ENCODE assay signal across 1 cellular context in the genomic region with DNA sequence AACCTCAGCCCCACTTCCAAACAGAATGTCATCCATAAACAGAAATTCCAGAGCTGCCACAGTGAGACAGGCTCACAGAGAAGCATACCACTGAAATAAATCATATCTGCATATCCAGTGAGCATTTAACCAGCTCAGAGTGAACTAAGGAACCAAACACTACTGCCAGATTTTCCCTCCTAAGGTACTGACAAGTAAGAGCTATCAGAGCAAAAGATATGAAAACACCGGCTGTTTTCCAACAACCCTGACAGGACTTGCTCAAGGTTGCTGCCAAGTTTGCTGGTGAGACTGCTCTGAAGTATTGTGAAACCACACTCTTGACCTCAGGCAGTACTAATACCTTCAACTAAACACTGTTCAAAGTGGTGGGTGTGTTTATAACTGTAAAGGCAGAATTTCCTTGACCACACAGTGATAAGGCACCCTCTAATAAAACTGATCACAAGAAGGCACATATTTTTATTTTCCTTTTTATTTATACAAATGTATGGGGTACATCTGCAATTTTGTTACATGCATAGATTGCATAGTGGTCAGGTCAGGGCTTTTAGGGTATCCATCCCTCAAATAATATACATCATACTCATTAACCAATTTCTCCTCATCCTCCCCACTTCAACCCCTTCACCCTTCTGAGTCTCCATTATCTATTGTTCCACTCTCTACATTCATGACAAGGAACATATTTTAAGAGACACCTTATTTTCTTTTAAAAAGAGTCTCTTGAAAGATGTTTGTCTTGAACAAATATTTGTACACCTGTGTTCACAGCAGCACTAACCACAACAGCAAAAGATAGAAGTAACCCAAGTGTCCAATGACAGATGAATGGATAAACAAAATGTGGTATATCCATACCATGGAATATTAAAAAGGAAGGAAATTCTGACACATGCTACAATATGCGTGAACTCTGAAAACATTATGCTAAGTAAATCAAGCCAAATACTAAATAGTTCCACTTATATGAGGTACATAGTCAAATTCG.
TF ChIP-seq lines count a peak whose summit lies in the region.

No MANE protein-coding gene starts in this region.

TF ChIP-seq in HepG2, 621 proteins besides CTCF, POLR2A, EP300 and RAD21 (continued from another document):
- TF ChIP-seq, protein P1, sequence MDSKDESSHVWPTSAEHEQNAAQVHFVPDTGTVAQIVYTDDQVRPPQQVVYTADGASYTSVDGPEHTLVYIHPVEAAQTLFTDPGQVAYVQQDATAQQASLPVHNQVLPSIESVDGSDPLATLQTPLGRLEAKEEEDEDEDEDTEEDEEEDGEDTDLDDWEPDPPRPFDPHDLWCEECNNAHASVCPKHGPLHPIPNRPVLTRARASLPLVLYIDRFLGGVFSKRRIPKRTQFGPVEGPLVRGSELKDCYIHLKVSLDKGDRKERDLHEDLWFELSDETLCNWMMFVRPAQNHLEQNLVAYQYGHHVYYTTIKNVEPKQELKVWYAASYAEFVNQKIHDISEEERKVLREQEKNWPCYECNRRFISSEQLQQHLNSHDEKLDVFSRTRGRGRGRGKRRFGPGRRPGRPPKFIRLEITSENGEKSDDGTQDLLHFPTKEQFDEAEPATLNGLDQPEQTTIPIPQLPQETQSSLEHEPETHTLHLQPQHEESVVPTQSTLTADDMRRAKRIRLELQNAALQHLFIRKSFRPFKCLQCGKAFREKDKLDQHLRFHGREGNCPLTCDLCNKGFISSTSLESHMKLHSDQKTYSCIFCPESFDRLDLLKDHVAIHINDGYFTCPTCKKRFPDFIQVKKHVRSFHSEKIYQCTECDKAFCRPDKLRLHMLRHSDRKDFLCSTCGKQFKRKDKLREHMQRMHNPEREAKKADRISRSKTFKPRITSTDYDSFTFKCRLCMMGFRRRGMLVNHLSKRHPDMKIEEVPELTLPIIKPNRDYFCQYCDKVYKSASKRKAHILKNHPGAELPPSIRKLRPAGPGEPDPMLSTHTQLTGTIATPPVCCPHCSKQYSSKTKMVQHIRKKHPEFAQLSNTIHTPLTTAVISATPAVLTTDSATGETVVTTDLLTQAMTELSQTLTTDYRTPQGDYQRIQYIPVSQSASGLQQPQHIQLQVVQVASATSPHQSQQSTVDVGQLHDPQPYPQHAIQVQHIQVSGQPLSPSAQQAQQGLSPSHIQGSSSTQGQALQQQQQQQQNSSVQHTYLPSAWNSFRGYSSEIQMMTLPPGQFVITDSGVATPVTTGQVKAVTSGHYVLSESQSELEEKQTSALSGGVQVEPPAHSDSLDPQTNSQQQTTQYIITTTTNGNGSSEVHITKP (CRISPR knock-in tag; IDR thresholded peaks at IDR 0.05; ENCODE audit: low read depth) = no peak
- TF ChIP-seq NR2C2 (CRISPR knock-in tag; IDR thresholded peaks at IDR 0.05; ENCODE audit: borderline replicate concordance) = peak; percentile 25; the same call in 1 of the 2 replicates
- peak; percentile 75; the same call in 1 of the 2 replicates for TF ChIP-seq RXRB (CRISPR knock-in tag; IDR thresholded peaks at IDR 0.05; ENCODE audit: borderline replicate concordance)
- no peak for TF ChIP-seq NR0B2 (CRISPR knock-in tag; IDR thresholded peaks at IDR 0.05)
- TF ChIP-seq ZNF460 (CRISPR knock-in tag; IDR thresholded peaks at IDR 0.05; ENCODE audit: borderline replicate concordance) = no peak
- TF ChIP-seq, protein P2, sequence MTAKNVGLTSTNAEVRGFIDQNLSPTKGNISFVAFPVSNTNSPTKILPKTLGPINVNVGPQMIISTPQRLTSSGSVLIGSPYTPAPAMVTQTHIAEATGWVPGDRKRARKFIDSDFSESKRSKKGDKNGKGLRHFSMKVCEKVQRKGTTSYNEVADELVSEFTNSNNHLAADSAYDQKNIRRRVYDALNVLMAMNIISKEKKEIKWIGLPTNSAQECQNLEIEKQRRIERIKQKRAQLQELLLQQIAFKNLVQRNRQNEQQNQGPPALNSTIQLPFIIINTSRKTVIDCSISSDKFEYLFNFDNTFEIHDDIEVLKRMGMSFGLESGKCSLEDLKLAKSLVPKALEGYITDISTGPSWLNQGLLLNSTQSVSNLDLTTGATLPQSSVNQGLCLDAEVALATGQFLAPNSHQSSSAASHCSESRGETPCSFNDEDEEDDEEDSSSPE (CRISPR knock-in tag; IDR thresholded peaks at IDR 0.05) = no peak
- peak; percentile 51; the same call in 1 of the 2 replicates for TF ChIP-seq ZMYM4 (CRISPR knock-in tag; IDR thresholded peaks at IDR 0.05)
- no peak for TF ChIP-seq ZNF703 (CRISPR knock-in tag; IDR thresholded peaks at IDR 0.05; ENCODE audit: borderline replicate concordance)
- TF ChIP-seq, protein P3, sequence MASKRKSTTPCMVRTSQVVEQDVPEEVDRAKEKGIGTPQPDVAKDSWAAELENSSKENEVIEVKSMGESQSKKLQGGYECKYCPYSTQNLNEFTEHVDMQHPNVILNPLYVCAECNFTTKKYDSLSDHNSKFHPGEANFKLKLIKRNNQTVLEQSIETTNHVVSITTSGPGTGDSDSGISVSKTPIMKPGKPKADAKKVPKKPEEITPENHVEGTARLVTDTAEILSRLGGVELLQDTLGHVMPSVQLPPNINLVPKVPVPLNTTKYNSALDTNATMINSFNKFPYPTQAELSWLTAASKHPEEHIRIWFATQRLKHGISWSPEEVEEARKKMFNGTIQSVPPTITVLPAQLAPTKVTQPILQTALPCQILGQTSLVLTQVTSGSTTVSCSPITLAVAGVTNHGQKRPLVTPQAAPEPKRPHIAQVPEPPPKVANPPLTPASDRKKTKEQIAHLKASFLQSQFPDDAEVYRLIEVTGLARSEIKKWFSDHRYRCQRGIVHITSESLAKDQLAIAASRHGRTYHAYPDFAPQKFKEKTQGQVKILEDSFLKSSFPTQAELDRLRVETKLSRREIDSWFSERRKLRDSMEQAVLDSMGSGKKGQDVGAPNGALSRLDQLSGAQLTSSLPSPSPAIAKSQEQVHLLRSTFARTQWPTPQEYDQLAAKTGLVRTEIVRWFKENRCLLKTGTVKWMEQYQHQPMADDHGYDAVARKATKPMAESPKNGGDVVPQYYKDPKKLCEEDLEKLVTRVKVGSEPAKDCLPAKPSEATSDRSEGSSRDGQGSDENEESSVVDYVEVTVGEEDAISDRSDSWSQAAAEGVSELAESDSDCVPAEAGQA (IDR thresholded peaks at IDR 0.05; ENCODE audit: low read depth) = no peak
- TF ChIP-seq, protein P3 (CRISPR knock-in tag; IDR thresholded peaks at IDR 0.05; ENCODE audit: borderline replicate concordance) = no peak
- TF ChIP-seq HDAC2 (CRISPR knock-in tag; IDR thresholded peaks at IDR 0.05) = peak; percentile 75
- 0 out of 2 replicates have a peak, but pooled peaks have one; percentile 45 for TF ChIP-seq KDM4B (CRISPR knock-in tag; IDR thresholded peaks at IDR 0.05)
- no peak for TF ChIP-seq TOPORS (CRISPR knock-in tag; IDR thresholded peaks at IDR 0.05)
- TF ChIP-seq PPARG (CRISPR knock-in tag; conservative IDR thresholded peaks at IDR 0.05) = peak; percentile 22; the same call in 1 of the 2 replicates
- TF ChIP-seq ZBTB1 (CRISPR knock-in tag; IDR thresholded peaks at IDR 0.05; ENCODE audit: borderline replicate concordance) = no peak
- TF ChIP-seq MAX (IDR thresholded peaks at IDR 0.05) = no peak
- TF ChIP-seq KLF16 (CRISPR knock-in tag; IDR thresholded peaks at IDR 0.05) = peak in 1 of 2 experiments; percentile 41; a peak in 1 of 4 replicates
- TF ChIP-seq CENPT (CRISPR knock-in tag; IDR thresholded peaks at IDR 0.05; ENCODE audit: low read depth) = no peak
- 0 out of 2 replicates have a peak, but pooled peaks have one; percentile 26 for TF ChIP-seq MEIS2 (CRISPR knock-in tag; IDR thresholded peaks at IDR 0.05)
- TF ChIP-seq GATAD2A (CRISPR knock-in tag; IDR thresholded peaks at IDR 0.05) = peak; percentile 82
- no peak for TF ChIP-seq KLF15 (CRISPR knock-in tag; IDR thresholded peaks at IDR 0.05; ENCODE audit: borderline replicate concordance)
- no peak for TF ChIP-seq SNAI1 (CRISPR knock-in tag; IDR thresholded peaks at IDR 0.05; ENCODE audit: borderline replicate concordance)
TF ChIP-seq in HepG2: peak in this region for 79.
